In genomic region chr6:12348530-12349511, GRCh38 we compare ENCODE assay signal across 1 cellular context.
A peak's percentile ranks its signal among the peaks of the same experiment; 100 is the strongest.
TF ChIP-seq lines count a peak whose summit lies in the region.

No MANE protein-coding gene starts in this region.

TF ChIP-seq in HepG2, 621 proteins besides CTCF, POLR2A, EP300 and RAD21 (continued from another document and continues in another):
- TF ChIP-seq, protein P1, sequence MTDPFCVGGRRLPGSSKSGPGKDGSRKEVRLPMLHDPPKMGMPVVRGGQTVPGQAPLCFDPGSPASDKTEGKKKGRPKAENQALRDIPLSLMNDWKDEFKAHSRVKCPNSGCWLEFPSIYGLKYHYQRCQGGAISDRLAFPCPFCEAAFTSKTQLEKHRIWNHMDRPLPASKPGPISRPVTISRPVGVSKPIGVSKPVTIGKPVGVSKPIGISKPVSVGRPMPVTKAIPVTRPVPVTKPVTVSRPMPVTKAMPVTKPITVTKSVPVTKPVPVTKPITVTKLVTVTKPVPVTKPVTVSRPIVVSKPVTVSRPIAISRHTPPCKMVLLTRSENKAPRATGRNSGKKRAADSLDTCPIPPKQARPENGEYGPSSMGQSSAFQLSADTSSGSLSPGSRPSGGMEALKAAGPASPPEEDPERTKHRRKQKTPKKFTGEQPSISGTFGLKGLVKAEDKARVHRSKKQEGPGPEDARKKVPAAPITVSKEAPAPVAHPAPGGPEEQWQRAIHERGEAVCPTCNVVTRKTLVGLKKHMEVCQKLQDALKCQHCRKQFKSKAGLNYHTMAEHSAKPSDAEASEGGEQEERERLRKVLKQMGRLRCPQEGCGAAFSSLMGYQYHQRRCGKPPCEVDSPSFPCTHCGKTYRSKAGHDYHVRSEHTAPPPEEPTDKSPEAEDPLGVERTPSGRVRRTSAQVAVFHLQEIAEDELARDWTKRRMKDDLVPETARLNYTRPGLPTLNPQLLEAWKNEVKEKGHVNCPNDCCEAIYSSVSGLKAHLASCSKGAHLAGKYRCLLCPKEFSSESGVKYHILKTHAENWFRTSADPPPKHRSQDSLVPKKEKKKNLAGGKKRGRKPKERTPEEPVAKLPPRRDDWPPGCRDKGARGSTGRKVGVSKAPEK (CRISPR knock-in tag; IDR thresholded peaks at IDR 0.05; ENCODE audit: borderline replicate concordance), result no peak
- no peak for TF ChIP-seq ONECUT2 (CRISPR knock-in tag; IDR thresholded peaks at IDR 0.05)
- peak; percentile 51; the same call in 1 of the 2 replicates for TF ChIP-seq FOXK1 (CRISPR knock-in tag; IDR thresholded peaks at IDR 0.05; ENCODE audit: borderline replicate concordance, low read depth)
- no peak for TF ChIP-seq EZH2 (conservative IDR thresholded peaks at IDR 0.05; ENCODE audit: low read depth, low read length)
- TF ChIP-seq NFE2L2 (IDR thresholded peaks at IDR 0.05; ENCODE audit: low read length), result no peak
- TF ChIP-seq ZNF644 (CRISPR knock-in tag; IDR thresholded peaks at IDR 0.05; ENCODE audit: low read depth), result peak; percentile 48; the same call in 1 of the 2 replicates
- peak; percentile 89 for TF ChIP-seq PATZ1 (CRISPR knock-in tag; IDR thresholded peaks at IDR 0.05)
- no peak for TF ChIP-seq HCFC1 (IDR thresholded peaks at IDR 0.05; ENCODE audit: low read depth, low read length)
- TF ChIP-seq YEATS2 (CRISPR knock-in tag; IDR thresholded peaks at IDR 0.05; ENCODE audit: borderline replicate concordance), result no peak; the same call in 1 of the 2 replicates
- TF ChIP-seq ZFP82 (CRISPR knock-in tag; IDR thresholded peaks at IDR 0.05; ENCODE audit: borderline replicate concordance), result no peak
- TF ChIP-seq ATAD3A (CRISPR knock-in tag; IDR thresholded peaks at IDR 0.05), result no peak
- no peak for TF ChIP-seq ZNF7 (CRISPR knock-in tag; IDR thresholded peaks at IDR 0.05)
- peak; percentile 83; the same call in 1 of the 2 replicates for TF ChIP-seq RXRB (CRISPR knock-in tag; IDR thresholded peaks at IDR 0.05; ENCODE audit: borderline replicate concordance)
- no peak for TF ChIP-seq CREB3 (CRISPR knock-in tag; IDR thresholded peaks at IDR 0.05)
- TF ChIP-seq, protein P2, sequence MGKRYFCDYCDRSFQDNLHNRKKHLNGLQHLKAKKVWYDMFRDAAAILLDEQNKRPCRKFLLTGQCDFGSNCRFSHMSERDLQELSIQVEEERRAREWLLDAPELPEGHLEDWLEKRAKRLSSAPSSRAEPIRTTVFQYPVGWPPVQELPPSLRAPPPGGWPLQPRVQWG (CRISPR knock-in tag; IDR thresholded peaks at IDR 0.05; ENCODE audit: borderline replicate concordance, low read depth), result no peak
- TF ChIP-seq ZNF687 (CRISPR knock-in tag; IDR thresholded peaks at IDR 0.05), result peak; percentile 59
- TF ChIP-seq TMF1 (CRISPR knock-in tag; IDR thresholded peaks at IDR 0.05; ENCODE audit: low read depth), result no peak
- peak; percentile 62; the same call in 1 of the 2 replicates for TF ChIP-seq ERF (CRISPR knock-in tag; IDR thresholded peaks at IDR 0.05)
- TF ChIP-seq, protein P3, sequence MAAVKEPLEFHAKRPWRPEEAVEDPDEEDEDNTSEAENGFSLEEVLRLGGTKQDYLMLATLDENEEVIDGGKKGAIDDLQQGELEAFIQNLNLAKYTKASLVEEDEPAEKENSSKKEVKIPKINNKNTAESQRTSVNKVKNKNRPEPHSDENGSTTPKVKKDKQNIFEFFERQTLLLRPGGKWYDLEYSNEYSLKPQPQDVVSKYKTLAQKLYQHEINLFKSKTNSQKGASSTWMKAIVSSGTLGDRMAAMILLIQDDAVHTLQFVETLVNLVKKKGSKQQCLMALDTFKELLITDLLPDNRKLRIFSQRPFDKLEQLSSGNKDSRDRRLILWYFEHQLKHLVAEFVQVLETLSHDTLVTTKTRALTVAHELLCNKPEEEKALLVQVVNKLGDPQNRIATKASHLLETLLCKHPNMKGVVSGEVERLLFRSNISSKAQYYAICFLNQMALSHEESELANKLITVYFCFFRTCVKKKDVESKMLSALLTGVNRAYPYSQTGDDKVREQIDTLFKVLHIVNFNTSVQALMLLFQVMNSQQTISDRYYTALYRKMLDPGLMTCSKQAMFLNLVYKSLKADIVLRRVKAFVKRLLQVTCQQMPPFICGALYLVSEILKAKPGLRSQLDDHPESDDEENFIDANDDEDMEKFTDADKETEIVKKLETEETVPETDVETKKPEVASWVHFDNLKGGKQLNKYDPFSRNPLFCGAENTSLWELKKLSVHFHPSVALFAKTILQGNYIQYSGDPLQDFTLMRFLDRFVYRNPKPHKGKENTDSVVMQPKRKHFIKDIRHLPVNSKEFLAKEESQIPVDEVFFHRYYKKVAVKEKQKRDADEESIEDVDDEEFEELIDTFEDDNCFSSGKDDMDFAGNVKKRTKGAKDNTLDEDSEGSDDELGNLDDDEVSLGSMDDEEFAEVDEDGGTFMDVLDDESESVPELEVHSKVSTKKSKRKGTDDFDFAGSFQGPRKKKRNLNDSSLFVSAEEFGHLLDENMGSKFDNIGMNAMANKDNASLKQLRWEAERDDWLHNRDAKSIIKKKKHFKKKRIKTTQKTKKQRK (IDR thresholded peaks at IDR 0.05; ENCODE audit: low read length), result no peak
- no peak for TF ChIP-seq ZNF766 (CRISPR knock-in tag; IDR thresholded peaks at IDR 0.05; ENCODE audit: borderline replicate concordance)
- TF ChIP-seq, protein P4, sequence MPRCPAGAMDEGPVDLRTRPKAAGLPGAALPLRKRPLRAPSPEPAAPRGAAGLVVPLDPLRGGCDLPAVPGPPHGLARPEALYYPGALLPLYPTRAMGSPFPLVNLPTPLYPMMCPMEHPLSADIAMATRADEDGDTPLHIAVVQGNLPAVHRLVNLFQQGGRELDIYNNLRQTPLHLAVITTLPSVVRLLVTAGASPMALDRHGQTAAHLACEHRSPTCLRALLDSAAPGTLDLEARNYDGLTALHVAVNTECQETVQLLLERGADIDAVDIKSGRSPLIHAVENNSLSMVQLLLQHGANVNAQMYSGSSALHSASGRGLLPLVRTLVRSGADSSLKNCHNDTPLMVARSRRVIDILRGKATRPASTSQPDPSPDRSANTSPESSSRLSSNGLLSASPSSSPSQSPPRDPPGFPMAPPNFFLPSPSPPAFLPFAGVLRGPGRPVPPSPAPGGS (CRISPR knock-in tag; IDR thresholded peaks at IDR 0.05), result 0 out of 2 replicates have a peak, but pooled peaks have one; percentile 32
- no peak for TF ChIP-seq ZNF782 (CRISPR knock-in tag; IDR thresholded peaks at IDR 0.05; ENCODE audit: borderline replicate concordance)
- no peak for TF ChIP-seq ZFP62 (CRISPR knock-in tag; IDR thresholded peaks at IDR 0.05)
- TF ChIP-seq, protein P5, sequence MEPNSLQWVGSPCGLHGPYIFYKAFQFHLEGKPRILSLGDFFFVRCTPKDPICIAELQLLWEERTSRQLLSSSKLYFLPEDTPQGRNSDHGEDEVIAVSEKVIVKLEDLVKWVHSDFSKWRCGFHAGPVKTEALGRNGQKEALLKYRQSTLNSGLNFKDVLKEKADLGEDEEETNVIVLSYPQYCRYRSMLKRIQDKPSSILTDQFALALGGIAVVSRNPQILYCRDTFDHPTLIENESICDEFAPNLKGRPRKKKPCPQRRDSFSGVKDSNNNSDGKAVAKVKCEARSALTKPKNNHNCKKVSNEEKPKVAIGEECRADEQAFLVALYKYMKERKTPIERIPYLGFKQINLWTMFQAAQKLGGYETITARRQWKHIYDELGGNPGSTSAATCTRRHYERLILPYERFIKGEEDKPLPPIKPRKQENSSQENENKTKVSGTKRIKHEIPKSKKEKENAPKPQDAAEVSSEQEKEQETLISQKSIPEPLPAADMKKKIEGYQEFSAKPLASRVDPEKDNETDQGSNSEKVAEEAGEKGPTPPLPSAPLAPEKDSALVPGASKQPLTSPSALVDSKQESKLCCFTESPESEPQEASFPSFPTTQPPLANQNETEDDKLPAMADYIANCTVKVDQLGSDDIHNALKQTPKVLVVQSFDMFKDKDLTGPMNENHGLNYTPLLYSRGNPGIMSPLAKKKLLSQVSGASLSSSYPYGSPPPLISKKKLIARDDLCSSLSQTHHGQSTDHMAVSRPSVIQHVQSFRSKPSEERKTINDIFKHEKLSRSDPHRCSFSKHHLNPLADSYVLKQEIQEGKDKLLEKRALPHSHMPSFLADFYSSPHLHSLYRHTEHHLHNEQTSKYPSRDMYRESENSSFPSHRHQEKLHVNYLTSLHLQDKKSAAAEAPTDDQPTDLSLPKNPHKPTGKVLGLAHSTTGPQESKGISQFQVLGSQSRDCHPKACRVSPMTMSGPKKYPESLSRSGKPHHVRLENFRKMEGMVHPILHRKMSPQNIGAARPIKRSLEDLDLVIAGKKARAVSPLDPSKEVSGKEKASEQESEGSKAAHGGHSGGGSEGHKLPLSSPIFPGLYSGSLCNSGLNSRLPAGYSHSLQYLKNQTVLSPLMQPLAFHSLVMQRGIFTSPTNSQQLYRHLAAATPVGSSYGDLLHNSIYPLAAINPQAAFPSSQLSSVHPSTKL (CRISPR knock-in tag; IDR thresholded peaks at IDR 0.05), result peak; percentile 94
- no peak for TF ChIP-seq ZNF34 (CRISPR knock-in tag; IDR thresholded peaks at IDR 0.05; ENCODE audit: borderline replicate concordance)
- peak; percentile 96 for TF ChIP-seq ISL2 (CRISPR knock-in tag; IDR thresholded peaks at IDR 0.05)
- TF ChIP-seq ZNF788 (CRISPR knock-in tag; IDR thresholded peaks at IDR 0.05; ENCODE audit: borderline replicate concordance), result no peak; the same call in 1 of the 2 replicates
- no peak for TF ChIP-seq MTA1 (CRISPR knock-in tag; IDR thresholded peaks at IDR 0.05; ENCODE audit: borderline replicate concordance)
- TF ChIP-seq, protein P6, sequence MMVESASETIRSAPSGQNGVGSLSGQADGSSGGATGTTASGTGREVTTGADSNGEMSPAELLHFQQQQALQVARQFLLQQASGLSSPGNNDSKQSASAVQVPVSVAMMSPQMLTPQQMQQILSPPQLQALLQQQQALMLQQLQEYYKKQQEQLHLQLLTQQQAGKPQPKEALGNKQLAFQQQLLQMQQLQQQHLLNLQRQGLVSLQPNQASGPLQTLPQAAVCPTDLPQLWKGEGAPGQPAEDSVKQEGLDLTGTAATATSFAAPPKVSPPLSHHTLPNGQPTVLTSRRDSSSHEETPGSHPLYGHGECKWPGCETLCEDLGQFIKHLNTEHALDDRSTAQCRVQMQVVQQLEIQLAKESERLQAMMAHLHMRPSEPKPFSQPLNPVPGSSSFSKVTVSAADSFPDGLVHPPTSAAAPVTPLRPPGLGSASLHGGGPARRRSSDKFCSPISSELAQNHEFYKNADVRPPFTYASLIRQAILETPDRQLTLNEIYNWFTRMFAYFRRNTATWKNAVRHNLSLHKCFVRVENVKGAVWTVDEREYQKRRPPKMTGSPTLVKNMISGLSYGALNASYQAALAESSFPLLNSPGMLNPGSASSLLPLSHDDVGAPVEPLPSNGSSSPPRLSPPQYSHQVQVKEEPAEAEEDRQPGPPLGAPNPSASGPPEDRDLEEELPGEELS (CRISPR knock-in tag; IDR thresholded peaks at IDR 0.05), result peak; percentile 93
- no peak for TF ChIP-seq ZZZ3 (CRISPR knock-in tag; IDR thresholded peaks at IDR 0.05; ENCODE audit: borderline replicate concordance)
- no peak for TF ChIP-seq SNAPC2 (CRISPR knock-in tag; IDR thresholded peaks at IDR 0.05)
- TF ChIP-seq NFATC3 (CRISPR knock-in tag; IDR thresholded peaks at IDR 0.05), result no peak
- TF ChIP-seq ZNF276 (CRISPR knock-in tag; IDR thresholded peaks at IDR 0.05; ENCODE audit: low read depth), result no peak
